In the genomic region with DNA sequence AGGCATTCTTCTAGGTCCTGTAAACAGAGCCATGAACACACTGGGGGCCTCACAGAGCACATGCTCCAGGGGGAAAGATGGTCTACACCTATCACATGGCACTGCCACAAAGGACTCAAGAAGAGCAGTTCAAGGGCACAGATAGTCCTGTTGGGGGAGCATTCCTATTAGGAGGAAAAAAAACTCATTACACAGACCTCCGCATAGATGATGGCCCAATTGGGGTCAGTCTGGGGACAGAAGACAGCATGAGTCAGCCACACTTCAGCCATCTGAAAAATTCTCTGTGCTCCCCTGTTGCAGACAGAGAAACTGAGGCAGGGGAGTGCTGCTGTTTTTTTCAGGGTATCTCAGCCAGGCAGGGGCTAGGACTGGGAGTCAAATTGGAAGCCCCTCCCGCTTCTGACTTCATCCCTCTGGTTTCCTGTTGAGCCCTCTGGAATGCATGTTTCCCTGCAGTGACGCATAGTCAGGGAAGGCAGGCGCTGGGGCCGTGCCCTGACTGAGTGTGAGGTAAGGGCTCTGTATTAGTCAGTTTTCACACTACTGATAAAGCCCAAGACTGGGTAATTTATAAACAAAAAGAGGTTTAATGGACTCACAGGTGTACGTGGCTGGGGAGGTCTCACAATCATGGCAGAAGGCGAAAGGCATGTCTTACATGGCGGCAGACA, we compare ENCODE assay signal across 1 cellular context.
TF ChIP-seq lines count a peak whose summit lies in the region.

No MANE protein-coding gene starts in this region.

TF ChIP-seq in GM23338, 12 proteins besides CTCF, POLR2A, EP300 and RAD21 (continued from another document):
- TF ChIP-seq, protein P1, sequence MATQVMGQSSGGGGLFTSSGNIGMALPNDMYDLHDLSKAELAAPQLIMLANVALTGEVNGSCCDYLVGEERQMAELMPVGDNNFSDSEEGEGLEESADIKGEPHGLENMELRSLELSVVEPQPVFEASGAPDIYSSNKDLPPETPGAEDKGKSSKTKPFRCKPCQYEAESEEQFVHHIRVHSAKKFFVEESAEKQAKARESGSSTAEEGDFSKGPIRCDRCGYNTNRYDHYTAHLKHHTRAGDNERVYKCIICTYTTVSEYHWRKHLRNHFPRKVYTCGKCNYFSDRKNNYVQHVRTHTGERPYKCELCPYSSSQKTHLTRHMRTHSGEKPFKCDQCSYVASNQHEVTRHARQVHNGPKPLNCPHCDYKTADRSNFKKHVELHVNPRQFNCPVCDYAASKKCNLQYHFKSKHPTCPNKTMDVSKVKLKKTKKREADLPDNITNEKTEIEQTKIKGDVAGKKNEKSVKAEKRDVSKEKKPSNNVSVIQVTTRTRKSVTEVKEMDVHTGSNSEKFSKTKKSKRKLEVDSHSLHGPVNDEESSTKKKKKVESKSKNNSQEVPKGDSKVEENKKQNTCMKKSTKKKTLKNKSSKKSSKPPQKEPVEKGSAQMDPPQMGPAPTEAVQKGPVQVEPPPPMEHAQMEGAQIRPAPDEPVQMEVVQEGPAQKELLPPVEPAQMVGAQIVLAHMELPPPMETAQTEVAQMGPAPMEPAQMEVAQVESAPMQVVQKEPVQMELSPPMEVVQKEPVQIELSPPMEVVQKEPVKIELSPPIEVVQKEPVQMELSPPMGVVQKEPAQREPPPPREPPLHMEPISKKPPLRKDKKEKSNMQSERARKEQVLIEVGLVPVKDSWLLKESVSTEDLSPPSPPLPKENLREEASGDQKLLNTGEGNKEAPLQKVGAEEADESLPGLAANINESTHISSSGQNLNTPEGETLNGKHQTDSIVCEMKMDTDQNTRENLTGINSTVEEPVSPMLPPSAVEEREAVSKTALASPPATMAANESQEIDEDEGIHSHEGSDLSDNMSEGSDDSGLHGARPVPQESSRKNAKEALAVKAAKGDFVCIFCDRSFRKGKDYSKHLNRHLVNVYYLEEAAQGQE (IDR thresholded peaks at IDR 0.05; ENCODE audit: unreplicated experiment) = no peak
- TF ChIP-seq ZNF114 (CRISPR knock-in tag; IDR thresholded peaks at IDR 0.05) (no peak), EZH2 (IDR thresholded peaks at IDR 0.05; ENCODE audit: low read depth, unreplicated experiment) (no peak), ZNF331 (CRISPR knock-in tag; IDR thresholded peaks at IDR 0.05; ENCODE audit: low read depth) (no peak)
